Comparison of ENCODE assay signal across 11 cellular contexts in the genomic region with DNA sequence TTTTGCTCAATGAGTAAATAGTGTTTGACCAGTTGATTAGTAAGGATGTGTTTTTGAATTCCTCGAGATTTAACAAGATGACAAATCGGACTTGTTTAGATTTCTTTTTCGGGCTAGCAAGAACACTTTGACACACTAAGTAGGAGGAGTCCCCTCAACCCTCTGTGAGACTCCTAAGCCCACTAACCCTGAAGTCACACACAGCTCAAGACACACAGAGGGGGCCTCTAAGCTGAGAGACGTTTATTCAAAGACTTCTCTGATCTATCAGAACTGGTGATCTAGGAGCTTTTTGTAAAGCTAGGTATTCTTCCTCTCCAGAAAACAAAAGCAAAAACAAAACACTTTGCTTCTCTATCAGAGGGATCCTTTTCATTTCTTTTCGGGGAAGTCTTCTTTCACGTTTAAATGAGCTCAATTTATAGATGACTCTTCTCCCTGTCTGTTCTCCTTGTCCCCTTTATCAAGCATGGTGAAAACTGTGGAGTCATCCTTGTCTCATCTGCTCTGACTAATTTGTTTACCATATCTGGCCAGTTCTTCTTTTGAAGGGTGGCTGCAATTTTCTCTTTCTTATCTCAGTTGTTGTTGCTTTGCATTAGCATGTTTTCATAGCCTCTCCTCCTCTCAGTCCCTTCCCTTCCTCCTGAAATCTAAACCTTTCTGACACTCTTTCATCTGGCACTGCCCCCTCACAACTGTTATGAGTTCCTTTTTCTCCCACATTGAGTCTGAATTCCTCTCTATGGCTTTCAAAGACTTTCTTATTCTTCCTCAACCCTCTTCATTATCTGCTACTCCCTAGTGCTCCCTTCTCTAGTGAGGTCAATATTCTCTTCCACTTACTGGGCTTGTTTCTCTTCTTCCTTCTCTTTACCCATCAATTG.
DNase-seq lines count a peak whose midpoint lies in the region; ATAC-seq, FAIRE-seq and TF ChIP-seq lines count a peak whose summit lies in the region.
"Had no signal": no experiment of that assay in that cellular context is flagged by ENCODE, and none has a peak within 500 bp of the region (broad histone marks: within the 10 kb centered on the region; RNA-seq: fewer than 3 reads in every experiment).

No MANE protein-coding gene starts in this region.

- no peak overlapping the region for H3K4me3 Mint-ChIP-seq in activated CD4-positive, alpha-beta memory T cell treated with anti-CD3 and anti-CD28 coated beads for 36 hours
- H3K4me3 Mint-ChIP-seq: B cell had no signal

- CTCF ChIA-PET in A549 (lab: Yijun Ruan, JAX), result interaction anchor here (0.6 to 8.8 kb wide), 7 partner anchors 62 to 311 kb away, joined by 3 to 49 read pairs (median 3); no protein-coding TSS in a partner anchor
- CTCF ChIA-PET in activated CD4-positive, alpha-beta memory T cell treated with anti-CD3 and anti-CD28 coated beads for 36 hours (lab: Charles Lee), result interaction anchor here (0.6 kb wide), 1 partner anchor 261 kb away, joined by 4 read pairs; no protein-coding TSS in a partner anchor

- peak in 1 of 2 experiments; percentile 19; a peak in 3 of 6 replicates for ATAC-seq in A549
- peak; percentile 83 for ATAC-seq in GM21529 (IDR thresholded peaks at IDR 0.05; ENCODE audit: unreplicated experiment)
- ATAC-seq in HG03097 (IDR thresholded peaks at IDR 0.05; ENCODE audit: low FRiP score, unreplicated experiment), result no peak

- FAIRE-seq in A549 (lab: Jason Lieb, UNC), result no peak
- FAIRE-seq: GM19239 had no signal

- WGBS in A549 (ENCODE audit: missing lambda C conversion rate), result 2% methylated on average over 6 of the region's 6 CpGs

- no peaks in the 10 kb centered on the region for H3K36me3 Mint-ChIP-seq in activated CD4-positive, alpha-beta memory T cell treated with anti-CD3 and anti-CD28 coated beads for 36 hours

- H3K4me2 ChIP-seq in A549, result peak overlapping the region; percentile 86

- POLR2A ChIA-PET in A549 (lab: Yijun Ruan, JAX), result interaction anchor here (1.2 to 4.6 kb wide), 6 partner anchors 11 to 99 kb away, joined by 3 to 67 read pairs (median 26); partner anchors contain the start of gene RAI14
- POLR2A ChIA-PET in activated CD4-positive, alpha-beta memory T cell treated with anti-CD3 and anti-CD28 coated beads for 36 hours (lab: Charles Lee), result no interaction called here

- no peak for TF ChIP-seq CTCF in A549 (IDR thresholded peaks at IDR 0.05)

- H3K9me3 ChIP-seq in A549, result peaks cover 5% of the 10 kb centered on the region; the same call in 1 of the 3 replicates

- H3K27ac ChIP-seq in A549, result peak overlapping the region; percentile 97 to 98

- peaks cover 10% of the 10 kb centered on the region for H3K27me3 Mint-ChIP-seq in activated CD4-positive, alpha-beta memory T cell treated with anti-CD3 and anti-CD28 coated beads for 36 hours

- H3K9me3 Mint-ChIP-seq in activated CD4-positive, alpha-beta memory T cell treated with anti-CD3 and anti-CD28 coated beads for 36 hours, result no peaks in the 10 kb centered on the region

- no peak for TF ChIP-seq POLR2A in A549 (IDR thresholded peaks at IDR 0.05; ENCODE audit: low read length)

- no peak; a peak in 1 of 5 replicates for TF ChIP-seq RAD21 in A549 (conservative IDR thresholded peaks at IDR 0.05 in 1 of 2, IDR thresholded peaks at IDR 0.05 in 1 of 2)

- peaks cover 10% of the 10 kb centered on the region for H3K4me1 Mint-ChIP-seq in activated CD4-positive, alpha-beta memory T cell treated with anti-CD3 and anti-CD28 coated beads for 36 hours (ENCODE audit: low read depth)

- DNase-seq in A549 (ENCODE audit: low read depth in 1 of 2, low spot score in 1 of 2) (peak; percentile 60 to 80), OCI-M1 (lab: John Stamatoyannopoulos, UW) (peak; percentile 95), fibroblast of gingiva (ENCODE audit: low read depth) (peak; percentile 58), activated gamma-delta T cell treated with Interleukin-2 at 50 U/mL for 16 hours (no peak), middle frontal gyrus (ENCODE audit: extremely low spot score, low spot score) (no peak)
- no peak for DNase-seq in activated CD4-positive, alpha-beta memory T cell treated with anti-CD3 and anti-CD28 coated beads for 36 hours
- DNase-seq: activated naive CD4-positive, alpha-beta T cell treated with Interleukin-2 at 50 U/mL for 16 hours had no signal

- no peak overlapping the region for H3K27ac Mint-ChIP-seq in activated CD4-positive, alpha-beta memory T cell treated with anti-CD3 and anti-CD28 coated beads for 36 hours
- H3K27ac Mint-ChIP-seq: B cell had no signal

- H3K4me3 ChIP-seq in A549, result peak overlapping the region; percentile 22; the same call in 2 of the 3 replicates

- peaks cover 56% of the 10 kb centered on the region for H3K4me1 ChIP-seq in A549

- TF ChIP-seq EP300 in A549 (IDR thresholded peaks at IDR 0.05), result peak; percentile 40 to 50; a peak in 2 of 5 replicates

- intact Hi-C loops in activated CD4-positive, alpha-beta memory T cell treated with anti-CD3 and anti-CD28 coated beads for 36 hours (cut with micrococcal nuclease), result no loop called here

TF ChIP-seq in A549, 52 proteins besides CTCF, POLR2A, EP300 and RAD21 (continues in another document):
- TF ChIP-seq CHD4 (IDR thresholded peaks at IDR 0.05; ENCODE audit: borderline replicate concordance), result no peak
- TF ChIP-seq RCOR1 (IDR thresholded peaks at IDR 0.05; ENCODE audit: low read depth, low read length), result no peak
- TF ChIP-seq FOSB (CRISPR knock-in tag; IDR thresholded peaks at IDR 0.05), result 0 out of 2 replicates have a peak, but pooled peaks have one; percentile 38
- TF ChIP-seq RNF2 (IDR thresholded peaks at IDR 0.05; ENCODE audit: borderline replicate concordance, low read depth), result no peak
- peak; percentile 64; the same call in 1 of the 2 replicates for TF ChIP-seq GATA3 (IDR thresholded peaks at IDR 0.05; ENCODE audit: borderline replicate concordance)
- TF ChIP-seq CHD2 (IDR thresholded peaks at IDR 0.05; ENCODE audit: low read length, partially characterized antibody), result no peak
- peak; percentile 38; the same call in 1 of the 2 replicates for TF ChIP-seq RARB (CRISPR knock-in tag; IDR thresholded peaks at IDR 0.05)
- TF ChIP-seq PHF8 (IDR thresholded peaks at IDR 0.05; ENCODE audit: borderline replicate concordance, low read depth), result no peak
- no peak for TF ChIP-seq MAZ (IDR thresholded peaks at IDR 0.05; ENCODE audit: borderline replicate concordance, low read depth, low read length)
- no peak for TF ChIP-seq ELK1 (IDR thresholded peaks at IDR 0.05; ENCODE audit: low read depth, low read length)
- no peak for TF ChIP-seq BHLHE40 (IDR thresholded peaks at IDR 0.05; ENCODE audit: low read depth, low read length)
- peak; percentile 39 to 70; a peak in 2 of 5 replicates for TF ChIP-seq JUN (IDR thresholded peaks at IDR 0.05)
- peak in 1 of 2 experiments; percentile 49; a peak in 1 of 4 replicates for TF ChIP-seq CEBPB (IDR thresholded peaks at IDR 0.05)
- 0 out of 2 replicates have a peak, but pooled peaks have one; percentile 24 for TF ChIP-seq FOSL2 (IDR thresholded peaks at IDR 0.05)
- peak; percentile 82 for TF ChIP-seq FOSL2 (CRISPR knock-in tag; IDR thresholded peaks at IDR 0.05)
- peak; percentile 67 for TF ChIP-seq JUNB (IDR thresholded peaks at IDR 0.05)
- peak; percentile 14; the same call in 1 of the 2 replicates for TF ChIP-seq HOXA7 (CRISPR knock-in tag; IDR thresholded peaks at IDR 0.05)
- no peak for TF ChIP-seq ZC3H11A (IDR thresholded peaks at IDR 0.05)
- TF ChIP-seq ZNF302 (CRISPR knock-in tag; IDR thresholded peaks at IDR 0.05), result no peak
- TF ChIP-seq HOXB5 (CRISPR knock-in tag; IDR thresholded peaks at IDR 0.05), result peak; percentile 11
- TF ChIP-seq FOXS1 (CRISPR knock-in tag; IDR thresholded peaks at IDR 0.05), result peak; percentile 21; the same call in 1 of the 2 replicates
- TF ChIP-seq HOXB13 (CRISPR knock-in tag; IDR thresholded peaks at IDR 0.05; ENCODE audit: low read depth), result peak; percentile 50; the same call in 1 of the 2 replicates
- TF ChIP-seq ZFP36 (IDR thresholded peaks at IDR 0.05; ENCODE audit: borderline replicate concordance, partially characterized antibody), result no peak
- no peak for TF ChIP-seq NPAS2 (CRISPR knock-in tag; IDR thresholded peaks at IDR 0.05; ENCODE audit: borderline replicate concordance)
- TF ChIP-seq EHF (CRISPR knock-in tag; IDR thresholded peaks at IDR 0.05), result no peak
- no peak for TF ChIP-seq HDAC2 (IDR thresholded peaks at IDR 0.05)
- TF ChIP-seq MAFK (IDR thresholded peaks at IDR 0.05; ENCODE audit: partially characterized antibody), result peak; percentile 96

Comparison
In these comparisons a context has a peak if more than half of its experiments do, and no peak if none do; other contexts are left out.
1. DNase-seq: peak in A549 (2 of 2), OCI-M1 (single experiment) and fibroblast of gingiva (single experiment); none in activated CD4-positive, alpha-beta memory T cell treated with anti-CD3 and anti-CD28 coated beads for 36 hours (single experiment), activated gamma-delta T cell treated with Interleukin-2 at 50 U/mL for 16 hours (single experiment) and middle frontal gyrus (single experiment).